In genomic region chr12:124687695-124688301, GRCh38 we compare ENCODE assay signal across 9 cellular contexts.
DNase-seq lines count a peak whose midpoint lies in the region; ATAC-seq, FAIRE-seq and TF ChIP-seq lines count a peak whose summit lies in the region.
"Had no signal": no experiment of that assay in that cellular context is flagged by ENCODE, and none has a peak within 500 bp of the region (broad histone marks: within the 10 kb centered on the region; RNA-seq: fewer than 3 reads in every experiment).

No MANE protein-coding gene starts in this region.

- H3K4me2 ChIP-seq in GM12878 (ENCODE audit: control insufficient read depth, insufficient read depth), result no peak overlapping the region

- in situ Hi-C loops in GM12878 (cut with MboI), result loop anchor here (10.0 kb wide), 1 partner anchor 57 kb away; no protein-coding TSS in a partner anchor

- no peak for FAIRE-seq in GM12878 (lab: Jason Lieb, UNC)

- peak; percentile 44 for ATAC-seq in GM12878
- ATAC-seq in HG03521 (IDR thresholded peaks at IDR 0.05; ENCODE audit: unreplicated experiment), result no peak
- no peak for ATAC-seq in GM21528 (IDR thresholded peaks at IDR 0.05; ENCODE audit: low FRiP score, unreplicated experiment)
- ATAC-seq in HG03025 (IDR thresholded peaks at IDR 0.05; ENCODE audit: low FRiP score, unreplicated experiment), result no peak

- TF ChIP-seq CTCF in GM12878 (IDR thresholded peaks at IDR 0.05 in 2 of 3, conservative IDR thresholded peaks at IDR 0.05 in 1 of 3; ENCODE audit: control insufficient read depth in 2 of 3, extremely low read depth in 1 of 3, insufficient read depth in 1 of 3, low read depth in 3 of 3, low read length in 3 of 3), result no peak

- H3K27ac ChIP-seq in GM12878 (ENCODE audit: control insufficient read depth, insufficient read depth), result no peak overlapping the region

- TF ChIP-seq EP300 in GM12878 (IDR thresholded peaks at IDR 0.05; ENCODE audit: borderline replicate concordance in 1 of 2, control insufficient read depth in 1 of 2, low read depth in 2 of 2, low read length in 2 of 2), result no peak

- H4K20me1 ChIP-seq in GM12878 (ENCODE audit: control insufficient read depth, insufficient read depth), result no peaks in the 10 kb centered on the region

- peaks cover 6% of the 10 kb centered on the region; the same call in 2 of the 3 replicates for H3K9me3 ChIP-seq in GM12878 (replicated peaks; ENCODE audit: control insufficient read depth, insufficient read depth, low read length)

- no peak for TF ChIP-seq POLR2A in GM12878 (IDR thresholded peaks at IDR 0.05; ENCODE audit: low read depth, low read length)

- SMC1A ChIA-PET in GM12878 (lab: Charles Lee; ENCODE audit: uncharacterized antibody, unreplicated experiment), result interaction anchor here (1.0 to 1.2 kb wide), 2 partner anchors 79 to 137 kb away, joined by 3 to 4 read pairs; no protein-coding TSS in a partner anchor

- CTCF ChIA-PET in GM12878 (lab: Yijun Ruan, JAX), result no interaction called here

- H3K4me1 ChIP-seq in GM12878 (ENCODE audit: control insufficient read depth, insufficient read depth, low read length), result peaks cover 15% of the 10 kb centered on the region; the same call in 1 of the 2 replicates

- RAD21 ChIA-PET in GM12878 (lab: Charles Lee; ENCODE audit: unreplicated experiment), result interaction anchor here (0.6 to 1.3 kb wide), 2 partner anchors 78 to 651 kb away, joined by 3 to 4 read pairs; no protein-coding TSS in a partner anchor

- H2AFZ ChIP-seq in GM12878 (ENCODE audit: control insufficient read depth, low read depth, low read length), result no peak overlapping the region; the same call in 1 of the 2 replicates

- no peaks in the 10 kb centered on the region for H3K79me2 ChIP-seq in GM12878 (ENCODE audit: control insufficient read depth, insufficient read depth, low read length)

- no peaks in the 10 kb centered on the region for H3K36me3 ChIP-seq in GM12878 (ENCODE audit: control insufficient read depth in 2 of 2, insufficient read depth in 2 of 2, low read length in 1 of 2)

- TF ChIP-seq RAD21 in GM12878 (IDR thresholded peaks at IDR 0.05; ENCODE audit: insufficient read depth, low read depth, low read length), result no peak

- 31% methylated on average over 15 of the region's 15 CpGs for WGBS in GM12878 (ENCODE audit: insufficient coverage, insufficient replicate concordance, low lambda C conversion rate, missing lambda C conversion rate)

- peak; percentile 18 for DNase-seq in stimulated activated CD4-positive, alpha-beta T cell treated with anti-CD3 and anti-CD28 coated beads, Interleukin-15, amount 100 ng/mL, for 24 hours
- DNase-seq in stimulated activated CD4-positive, alpha-beta T cell treated with anti-CD3 and anti-CD28 coated beads, Interleukin-4, amount 100 ng/mL, for 24 hours, result no peak
- DNase-seq in GM12878 (ENCODE audit: low read depth, low spot score) (no peak), middle frontal gyrus (ENCODE audit: extremely low spot score, low spot score) (peak; percentile 16), DMS153 (lab: John Stamatoyannopoulos, UW) (no peak)
- DNase-seq: MM.1S had no signal

- no TSS peak for BruUV-seq in GM12878 (replicated peaks; lab: Mats Ljungman, UMichigan)

- POLR2A ChIA-PET in GM12878 (lab: Charles Lee), result interaction anchor here (0.6 kb wide), 1 partner anchor 64 kb away, joined by 3 read pairs; no protein-coding TSS in a partner anchor

- intact Hi-C loops in GM12878 (cut with micrococcal nuclease; ENCODE audit: unreplicated experiment), result loop anchor here (10.0 kb wide), 1 partner anchor 233 kb away; no protein-coding TSS in a partner anchor

- H3K9ac ChIP-seq in GM12878 (ENCODE audit: control insufficient read depth, insufficient read depth, low read length), result no peak overlapping the region

- H3K4me3 ChIP-seq in GM12878, result no peak overlapping the region

- H3K27me3 ChIP-seq in GM12878 (replicated peaks in 1 of 2; ENCODE audit: control insufficient read depth in 2 of 2, insufficient read depth in 2 of 2, low read length in 1 of 2), result no peaks in the 10 kb centered on the region

TF ChIP-seq in GM12878, 131 proteins besides CTCF, POLR2A, EP300 and RAD21:
- TF ChIP-seq EED (IDR thresholded peaks at IDR 0.05; ENCODE audit: low read depth), result 0 out of 2 replicates have a peak, but pooled peaks have one; percentile 30
- TF ChIP-seq CHD4 (IDR thresholded peaks at IDR 0.05), result no peak
- TF ChIP-seq IRF3 (IDR thresholded peaks at IDR 0.05), result no peak
- TF ChIP-seq RCOR1 (conservative IDR thresholded peaks at IDR 0.05; ENCODE audit: low read depth, low read length), result no peak
- no peak for TF ChIP-seq ELK1 (IDR thresholded peaks at IDR 0.05; ENCODE audit: low read depth, low read length)
- no peak for TF ChIP-seq ZBTB11 (CRISPR knock-in tag; IDR thresholded peaks at IDR 0.05)
- TF ChIP-seq RUNX3 (IDR thresholded peaks at IDR 0.05; ENCODE audit: low read length), result no peak
- no peak for TF ChIP-seq PRDM15 (CRISPR knock-in tag; IDR thresholded peaks at IDR 0.05)

Comparison
In these comparisons a context has a peak if more than half of its experiments do, and no peak if none do; other contexts are left out.
1. DNase-seq: peak in stimulated activated CD4-positive, alpha-beta T cell treated with anti-CD3 and anti-CD28 coated beads, Interleukin-15, amount 100 ng/mL, for 24 hours (single experiment) and middle frontal gyrus (single experiment); none in stimulated activated CD4-positive, alpha-beta T cell treated with anti-CD3 and anti-CD28 coated beads, Interleukin-4, amount 100 ng/mL, for 24 hours (single experiment), GM12878 (single experiment) and DMS153 (single experiment).